7 cellular contexts compared by ENCODE assay signal in genomic region chr9:35116539-35116897, GRCh38. TPM values are rescaled to one million over a fixed set of nuclear protein-coding genes. Genes with fewer than 3 reads are reported as not detected.
A peak's percentile ranks its signal among the peaks of the same experiment; 100 is the strongest.
DNase-seq lines count a peak whose midpoint lies in the region; ATAC-seq and TF ChIP-seq lines count a peak whose summit lies in the region.

No MANE protein-coding gene starts in this region.

- peak overlapping the region; percentile 41 for H3K9ac ChIP-seq in iPS-18a (ENCODE audit: low read length)
- H3K9ac ChIP-seq in subcutaneous abdominal adipose tissue (ENCODE audit: low read length in 5 of 5), result peak overlapping the region in 4 of 5 donors; percentile 46 to 78 (median 58)

- H3K27me3 ChIP-seq in iPS-18a (ENCODE audit: control insufficient read depth, insufficient read depth, low read length), result no peaks in the 10 kb centered on the region
- no peaks in the 10 kb centered on the region for H3K27me3 ChIP-seq in subcutaneous abdominal adipose tissue (ENCODE audit: control insufficient read depth in 5 of 5, insufficient read depth in 4 of 5, low read length in 5 of 5)

- peaks cover 5% of the 10 kb centered on the region for H3K36me3 Mint-ChIP-seq in HFFc6 (ENCODE audit: low read depth)
- no peaks in the 10 kb centered on the region for H3K36me3 Mint-ChIP-seq in activated T-helper 17 cell treated with anti-CD3 and anti-CD28 coated beads, Interleukin-2, amount 50 U/mL, for 72 hours (ENCODE audit: low read depth)

- no peak for ATAC-seq in activated T-helper 17 cell treated with anti-CD3 and anti-CD28 coated beads, Interleukin-2, amount 50 U/mL, for 72 hours (replicated peaks)
- ATAC-seq in HG03469 (IDR thresholded peaks at IDR 0.05; ENCODE audit: unreplicated experiment) (no peak), HG02623 (IDR thresholded peaks at IDR 0.05; ENCODE audit: unreplicated experiment) (no peak), GM21423 (IDR thresholded peaks at IDR 0.05; ENCODE audit: unreplicated experiment) (no peak)

- peak overlapping the region; percentile 94 for H3K27ac Mint-ChIP-seq in HFFc6
- peak overlapping the region; percentile 83 for H3K27ac Mint-ChIP-seq in activated T-helper 17 cell treated with anti-CD3 and anti-CD28 coated beads, Interleukin-2, amount 50 U/mL, for 72 hours

- H3K9me3 ChIP-seq in iPS-18a (ENCODE audit: control insufficient read depth, low read depth, low read length), result no peaks in the 10 kb centered on the region
- H3K9me3 ChIP-seq in subcutaneous abdominal adipose tissue (ENCODE audit: control insufficient read depth in 5 of 5, low read length in 5 of 5), result no peaks in the 10 kb centered on the region

- H3K4me3 ChIP-seq in iPS-18a (ENCODE audit: low read length) (peak overlapping the region; percentile 78), subcutaneous abdominal adipose tissue (ENCODE audit: low read depth in 1 of 5, low read length in 5 of 5) (peak overlapping the region; percentile 65 to 91 (median 86))

- H3K36me3 ChIP-seq in iPS-18a (ENCODE audit: control insufficient read depth, low read depth, low read length), result no peaks in the 10 kb centered on the region
- no peaks in the 10 kb centered on the region for H3K36me3 ChIP-seq in subcutaneous abdominal adipose tissue (ENCODE audit: control insufficient read depth in 5 of 5, insufficient read depth in 5 of 5, low read length in 5 of 5)

- peaks cover 24% of the 10 kb centered on the region for H3K4me1 ChIP-seq in iPS-18a (ENCODE audit: control insufficient read depth, low read depth, low read length)
- H3K4me1 ChIP-seq in subcutaneous abdominal adipose tissue (ENCODE audit: control insufficient read depth in 5 of 5, insufficient read depth in 5 of 5, low read length in 5 of 5), result peaks cover 8 to 53% (median 46%) of the 10 kb centered on the region in 5 donors

- H3K4me3 Mint-ChIP-seq in HFFc6, result peak overlapping the region; percentile 93
- peak overlapping the region; percentile 80 for H3K4me3 Mint-ChIP-seq in activated T-helper 17 cell treated with anti-CD3 and anti-CD28 coated beads, Interleukin-2, amount 50 U/mL, for 72 hours

- peaks cover 5% of the 10 kb centered on the region; the same call in 1 of the 2 replicates for H3K27me3 Mint-ChIP-seq in HFFc6 (ENCODE audit: insufficient read depth)
- H3K27me3 Mint-ChIP-seq in activated T-helper 17 cell treated with anti-CD3 and anti-CD28 coated beads, Interleukin-2, amount 50 U/mL, for 72 hours, result no peaks in the 10 kb centered on the region

- H3K27ac ChIP-seq in iPS-18a (ENCODE audit: low read length) (no peak overlapping the region), subcutaneous abdominal adipose tissue (ENCODE audit: low read depth, low read length) (peak overlapping the region; percentile 81)

- H3K9me3 Mint-ChIP-seq in HFFc6, result no peaks in the 10 kb centered on the region
- H3K9me3 Mint-ChIP-seq in activated T-helper 17 cell treated with anti-CD3 and anti-CD28 coated beads, Interleukin-2, amount 50 U/mL, for 72 hours, result no peaks in the 10 kb centered on the region

- no peak for DNase-seq in HFFc6

- peaks cover 45% of the 10 kb centered on the region for H3K4me1 Mint-ChIP-seq in HFFc6 (ENCODE audit: low read depth)
- H3K4me1 Mint-ChIP-seq in activated T-helper 17 cell treated with anti-CD3 and anti-CD28 coated beads, Interleukin-2, amount 50 U/mL, for 72 hours, result peaks cover 27% of the 10 kb centered on the region

- TF ChIP-seq CTCF in HFFc6 (IDR thresholded peaks at IDR 0.05), result no peak

RNA-seq across cellular contexts. Expression of gene ATOSB, which starts 0.9 kb away (rescaled TPM):
- 10 to 100 TPM; 45.9 to 56.5 (median 49.5) TPM for total RNA-seq in HFFc6 (2021; fragmentation: NEBNext Ultra II Directional; extraction: Animal tissue kit (Norgen Biotek cat#: 25700))
- 10 to 100 TPM; 10.6 to 18.8 TPM for total RNA-seq in activated T-helper 17 cell treated with anti-CD3 and anti-CD28 coated beads, Interleukin-2, amount 50 U/mL, for 72 hours

RNA-seq across cellular contexts. Expression of gene STOML2, which starts 13.6 kb away (rescaled TPM):
- total RNA-seq in HFFc6 (2021; fragmentation: NEBNext Ultra II Directional; extraction: Animal tissue kit (Norgen Biotek cat#: 25700)), result 100 to 1,000 TPM; 118 to 139 (median 123) TPM
- total RNA-seq in activated T-helper 17 cell treated with anti-CD3 and anti-CD28 coated beads, Interleukin-2, amount 50 U/mL, for 72 hours, result 100 to 1,000 TPM; 117 to 226 TPM

RNA-seq across cellular contexts. Expression of gene PIGO, which starts 20.1 kb away (rescaled TPM):
- total RNA-seq in HFFc6 (2021; fragmentation: NEBNext Ultra II Directional; extraction: Animal tissue kit (Norgen Biotek cat#: 25700)), result 10 to 100 TPM; 23.0 to 30.3 (median 28.3) TPM
- 10 to 100 TPM; 15.0 to 16.6 TPM for total RNA-seq in activated T-helper 17 cell treated with anti-CD3 and anti-CD28 coated beads, Interleukin-2, amount 50 U/mL, for 72 hours

RNA-seq across cellular contexts. Expression of gene FANCG, which starts 36.8 kb away (rescaled TPM):
- 10 to 100 TPM; 17.8 to 30.0 (median 28.3) TPM for total RNA-seq in HFFc6 (2021; fragmentation: NEBNext Ultra II Directional; extraction: Animal tissue kit (Norgen Biotek cat#: 25700))
- total RNA-seq in activated T-helper 17 cell treated with anti-CD3 and anti-CD28 coated beads, Interleukin-2, amount 50 U/mL, for 72 hours, result 100 to 1,000 TPM in 1 of 2 donors, 10 to 100 TPM in 1; 94.2 to 124 TPM

RNA-seq across cellular contexts. Expression of gene VCP, which starts 44.1 kb away (rescaled TPM):
- 100 to 1,000 TPM; 324 to 457 (median 374) TPM for total RNA-seq in HFFc6 (2021; fragmentation: NEBNext Ultra II Directional; extraction: Animal tissue kit (Norgen Biotek cat#: 25700))
- 100 to 1,000 TPM; 235 to 322 TPM for total RNA-seq in activated T-helper 17 cell treated with anti-CD3 and anti-CD28 coated beads, Interleukin-2, amount 50 U/mL, for 72 hours
